14 cellular contexts compared by ENCODE assay signal in genomic region chr2:48343154-48343553, GRCh38. TPM values are rescaled to one million over a fixed set of nuclear protein-coding genes. Genes with fewer than 3 reads are reported as not detected.
DNase-seq lines count a peak whose midpoint lies in the region; ATAC-seq and TF ChIP-seq lines count a peak whose summit lies in the region.
"Had no signal": no experiment of that assay in that cellular context is flagged by ENCODE, and none has a peak within 500 bp of the region (broad histone marks: within the 10 kb centered on the region; RNA-seq: fewer than 3 reads in every experiment).

No MANE protein-coding gene starts in this region.

- TF ChIP-seq CTCF in heart left ventricle (IDR thresholded peaks at IDR 0.05) (no peak), tibial nerve (IDR thresholded peaks at IDR 0.05) (no peak)

- H3K9me3 ChIP-seq in heart left ventricle, result peaks cover 0 to 15% (median 9%) of the 10 kb centered on the region in 12 donors
- peaks cover under 1% of the 10 kb centered on the region for H3K9me3 ChIP-seq in T-helper 17 cell (ENCODE audit: control insufficient read depth, low read length, poor library complexity, severe bottlenecking)
- H3K9me3 ChIP-seq in tibial nerve, result peaks cover 0 to 17% (median 2%) of the 10 kb centered on the region in 4 donors

- ATAC-seq in heart left ventricle, result no peak
- no peak for ATAC-seq in left ventricle myocardium superior
- ATAC-seq in T-helper 17 cell, result no peak
- ATAC-seq in HG02973 (IDR thresholded peaks at IDR 0.05; ENCODE audit: unreplicated experiment), result no peak

- no peak overlapping the region for H3K4me3 ChIP-seq in heart left ventricle
- H3K4me3 ChIP-seq in tibial nerve, result no peak overlapping the region
- H3K4me3 ChIP-seq: skin epidermis had no signal

- peak overlapping the region in 9 of 12 donors; percentile 8 to 79 (median 44) for H3K27ac ChIP-seq in heart left ventricle
- peak overlapping the region; percentile 9 for H3K27ac ChIP-seq in layer of hippocampus (ENCODE audit: low read depth, low read length)
- H3K27ac ChIP-seq in tibial nerve, result peak overlapping the region in 3 of 4 donors; percentile 61 to 78 (median 63)

- no peaks in the 10 kb centered on the region for H3K27me3 Mint-ChIP-seq in T-helper 17 cell
- H3K27me3 Mint-ChIP-seq: type B pancreatic cell had no signal

- DNase-seq in heart left ventricle (no peak), left ventricle myocardium superior (no peak), T-helper 17 cell (no peak), tibial nerve (ENCODE audit: low spot score in 2 of 2) (no peak), NCI-H2196 (lab: John Stamatoyannopoulos, UW; ENCODE audit: unreplicated experiment) (no peak)
- no peak for DNase-seq in activated CD4-positive, alpha-beta T cell treated with anti-CD3 and anti-CD28 coated beads, Interleukin-2, amount 50 U/mL, for 4 hours
- DNase-seq: effector CD8-positive, alpha-beta T cell; left colon; NCI-H1694 treated with DMSO at 0.1 percent for 48 hours; NCI-H69 had no signal

- peaks cover 0 to 69% (median 39%) of the 10 kb centered on the region in 12 donors for H3K4me1 ChIP-seq in heart left ventricle
- peaks cover 0 to 72% (median 20%) of the 10 kb centered on the region in 4 donors for H3K4me1 ChIP-seq in tibial nerve

- intact Hi-C loops in heart left ventricle (cut with DNase I), result no loop called here
- intact Hi-C loops in left ventricle myocardium superior (cut with micrococcal nuclease), result loop anchor here (5.0 kb wide), 1 partner anchor 441 kb away; no protein-coding TSS in a partner anchor

- peak overlapping the region; percentile 93 for H3K27ac Mint-ChIP-seq in T-helper 17 cell

- no peak overlapping the region for H3K4me3 Mint-ChIP-seq in T-helper 17 cell

- H3K36me3 ChIP-seq in heart left ventricle (peaks cover 0 to 10% (median 0%) of the 10 kb centered on the region in 9 donors), tibial nerve (peaks cover 0 to 21% (median 0%) of the 10 kb centered on the region in 3 donors)

- TF ChIP-seq POLR2A in heart left ventricle (IDR thresholded peaks at IDR 0.05), result no peak
- TF ChIP-seq POLR2A in tibial nerve (IDR thresholded peaks at IDR 0.05), result no peak

- TF ChIP-seq EP300 in tibial nerve (IDR thresholded peaks at IDR 0.05), result no peak

- peaks cover 9% of the 10 kb centered on the region for H3K36me3 Mint-ChIP-seq in T-helper 17 cell (ENCODE audit: low read depth)

- H3K4me1 Mint-ChIP-seq in T-helper 17 cell, result peaks cover 25% of the 10 kb centered on the region

- H3K27me3 ChIP-seq in heart left ventricle (no peaks in the 10 kb centered on the region), layer of hippocampus (ENCODE audit: control insufficient read depth, insufficient read depth, low read length) (no peaks in the 10 kb centered on the region), tibial nerve (no peaks in the 10 kb centered on the region)

- 35 to 53% (median 48%) methylated on average over 1 of the region's 1 CpG for WGBS in heart left ventricle, 4 donors
- 34 to 39% methylated on average over 1 of the region's 1 CpG for WGBS in tibial nerve, 2 donors

RNA-seq across cellular contexts. Expression of gene FOXN2, which starts 28.7 kb away (rescaled TPM):
- 10 to 100 TPM in 6 of 9 donors, 1 to 10 TPM in 3; 7.3 to 17.0 (median 13.0) TPM for total RNA-seq in heart left ventricle
- 1 to 10 TPM; 1.8 to 5.3 TPM for polyA plus RNA-seq in heart left ventricle
- total RNA-seq in left ventricle myocardium superior, result 8.9 TPM
- total RNA-seq in T-helper 17 cell, result 10 to 100 TPM; 55.0 to 58.7 TPM
- 10 to 100 TPM; 38.9 to 52.4 (median 45.9) TPM for total RNA-seq in tibial nerve

Comparison
In these comparisons a context has a peak if more than half of its experiments do, and no peak if none do; other contexts are left out.
1. H3K27ac ChIP-seq: peak in every context shown above with its lines; median percentile 63 in tibial nerve; 44 in heart left ventricle; 9 in layer of hippocampus.